ENCODE assay signal across 10 cellular contexts in the genomic region with DNA sequence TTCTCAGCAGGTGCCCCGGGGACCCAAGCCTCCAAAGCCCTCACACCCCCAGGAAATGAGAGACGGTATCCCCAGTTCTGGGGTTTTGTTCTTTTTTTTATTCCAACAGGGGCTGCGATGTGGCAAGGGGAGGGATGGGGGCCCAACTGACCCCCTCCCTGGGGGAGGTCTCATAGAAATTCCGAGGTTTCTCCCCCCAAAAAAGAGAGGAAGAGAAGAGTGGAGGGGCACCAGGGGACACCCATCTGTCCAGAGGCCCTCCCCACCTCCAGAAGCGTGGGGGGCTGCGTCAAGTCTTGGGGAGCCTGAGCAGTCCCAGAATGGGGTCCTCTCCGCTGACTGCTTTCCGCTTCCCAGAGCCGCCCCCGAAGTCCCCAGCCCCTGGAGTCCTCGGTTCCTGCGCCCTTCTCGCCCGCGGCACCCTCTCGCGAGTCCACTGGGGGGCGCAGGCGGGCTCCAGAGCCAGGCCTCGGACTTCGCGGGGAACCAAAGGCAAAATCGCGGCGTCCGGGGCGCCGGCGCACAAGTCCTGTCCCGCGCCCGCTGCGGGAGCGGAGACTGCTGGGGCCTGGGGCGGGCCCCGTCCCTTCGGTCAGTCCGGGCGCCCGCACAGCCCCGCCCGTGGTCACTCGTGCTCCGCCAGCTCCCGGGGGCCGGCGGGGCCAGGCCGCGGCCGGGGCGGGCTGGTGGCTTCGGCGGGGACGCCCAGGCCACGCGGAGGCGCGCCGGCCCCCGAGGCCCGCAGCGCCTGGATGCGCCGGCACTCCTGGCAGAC. TPM values are rescaled to one million over a fixed set of nuclear protein-coding genes. Genes with fewer than 3 reads are reported as not detected.
A peak's percentile ranks its signal among the peaks of the same experiment; 100 is the strongest.
DNase-seq lines count a peak whose midpoint lies in the region; ATAC-seq and TF ChIP-seq lines count a peak whose summit lies in the region.
"Had no signal": no experiment of that assay in that cellular context is flagged by ENCODE, and none has a peak within 500 bp of the region (broad histone marks: within the 10 kb centered on the region; RNA-seq: fewer than 3 reads in every experiment).

No MANE protein-coding gene starts in this region.

- no peaks in the 10 kb centered on the region for H3K36me3 Mint-ChIP-seq in MCF 10A (ENCODE audit: insufficient read depth, unreplicated experiment)
- H3K36me3 Mint-ChIP-seq in activated naive CD4-positive, alpha-beta T cell treated with anti-CD3 and anti-CD28 coated beads, Interleukin-2, amount 10 ng/mL, durations not matched to agents 7 days and 5 days: no peaks in the 10 kb centered on the region

- DNase-seq in MCF 10A (ENCODE audit: unreplicated experiment) (peak; percentile 23), breast epithelium (ENCODE audit: low spot score in 2 of 2) (no peak), NCI-H460 (ENCODE audit: extremely low read depth, low read depth) (peak; percentile 29), hepatic stellate cell (ENCODE audit: low spot score) (peak; percentile 71)
- DNase-seq in activated naive CD4-positive, alpha-beta T cell treated with anti-CD3 and anti-CD28 coated beads, Interleukin-2, amount 10 ng/mL, durations not matched to agents 7 days and 5 days: peak; percentile 60
- DNase-seq in stimulated activated CD8-positive, alpha-beta memory T cell treated with anti-CD3 and anti-CD28 coated beads, Interleukin-4, amount 100 ng/mL, for 24 hours (ENCODE audit: low read depth): peak; percentile 26

- no peaks in the 10 kb centered on the region for H3K9me3 ChIP-seq in breast epithelium

- TF ChIP-seq POLR2A in breast epithelium (IDR thresholded peaks at IDR 0.05): no peak

- no peaks in the 10 kb centered on the region for H3K4me1 ChIP-seq in breast epithelium

- H3K4me1 Mint-ChIP-seq in MCF 10A (ENCODE audit: insufficient read depth, unreplicated experiment): peaks cover 6% of the 10 kb centered on the region
- H3K4me1 Mint-ChIP-seq in activated naive CD4-positive, alpha-beta T cell treated with anti-CD3 and anti-CD28 coated beads, Interleukin-2, amount 10 ng/mL, durations not matched to agents 7 days and 5 days: peaks cover 29% of the 10 kb centered on the region

- intact Hi-C loops in MCF 10A (cut with micrococcal nuclease): loop anchor here (5.0 kb wide), 1 partner anchor 34 kb away; no protein-coding TSS in a partner anchor
- intact Hi-C loops in breast epithelium (cut with DNase I; ENCODE audit: low total_unique reads): no loop called here

- H3K36me3 ChIP-seq in breast epithelium: no peaks in the 10 kb centered on the region

- H3K4me3 Mint-ChIP-seq in MCF 10A (ENCODE audit: unreplicated experiment): no peak overlapping the region
- no peak overlapping the region for H3K4me3 Mint-ChIP-seq in activated naive CD4-positive, alpha-beta T cell treated with anti-CD3 and anti-CD28 coated beads, Interleukin-2, amount 10 ng/mL, durations not matched to agents 7 days and 5 days

- no TSS peak for BruUV-seq in MCF 10A (replicated peaks; lab: Mats Ljungman, UMichigan)

- CTCF ChIA-PET in MCF 10A (lab: Yijun Ruan, JAX): interaction anchor here (0.6 to 1.1 kb wide), 3 partner anchors 11 to 200 kb away, joined by 3 to 5 read pairs (median 3); no protein-coding TSS in a partner anchor
- CTCF ChIA-PET in activated naive CD4-positive, alpha-beta T cell treated with anti-CD3 and anti-CD28 coated beads, Interleukin-2, amount 10 ng/mL, durations not matched to agents 7 days and 5 days (lab: Charles Lee): interaction anchor here (2.9 kb wide), 1 partner anchor 36 kb away, joined by 9 read pairs; no protein-coding TSS in a partner anchor

- POLR2A ChIA-PET in MCF 10A (lab: Yijun Ruan, JAX): no interaction called here

- TF ChIP-seq CTCF in MCF 10A (IDR thresholded peaks at IDR 0.05; ENCODE audit: unreplicated experiment): peak; percentile 59
- TF ChIP-seq CTCF in breast epithelium (IDR thresholded peaks at IDR 0.05): peak in 1 of 3 donors; percentile 23

- no peak overlapping the region for H3K27ac ChIP-seq in breast epithelium

- H3K27me3 ChIP-seq in breast epithelium: peaks cover 7 to 91% of the 10 kb centered on the region in 2 donors

- no peaks in the 10 kb centered on the region for H3K9me3 Mint-ChIP-seq in MCF 10A (ENCODE audit: unreplicated experiment)
- H3K9me3 Mint-ChIP-seq in activated naive CD4-positive, alpha-beta T cell treated with anti-CD3 and anti-CD28 coated beads, Interleukin-2, amount 10 ng/mL, durations not matched to agents 7 days and 5 days: no peaks in the 10 kb centered on the region
- H3K9me3 Mint-ChIP-seq: central memory CD8-positive, alpha-beta T cell; stimulated activated naive CD8-positive, alpha-beta T cell treated with anti-CD3 and anti-CD28 coated beads, Interleukin-15, Interleukin-2, amounts not matched to agents 100 ng/mL and 50 ng/mL, for 24 hours had no signal

- H3K27ac Mint-ChIP-seq in MCF 10A (ENCODE audit: low read depth, unreplicated experiment): no peak overlapping the region
- no peak overlapping the region for H3K27ac Mint-ChIP-seq in activated naive CD4-positive, alpha-beta T cell treated with anti-CD3 and anti-CD28 coated beads, Interleukin-2, amount 10 ng/mL, durations not matched to agents 7 days and 5 days
- H3K27ac Mint-ChIP-seq: stimulated activated naive CD8-positive, alpha-beta T cell treated with anti-CD3 and anti-CD28 coated beads, Interleukin-15, Interleukin-2, amounts not matched to agents 100 ng/mL and 50 ng/mL, for 24 hours had no signal

- ATAC-seq in HG02623 (IDR thresholded peaks at IDR 0.05; ENCODE audit: unreplicated experiment): no peak
- no peak for ATAC-seq in GM18873 (IDR thresholded peaks at IDR 0.05; ENCODE audit: low FRiP score, unreplicated experiment)

- peak overlapping the region in 1 of 3 donors; percentile 51 for H3K4me3 ChIP-seq in breast epithelium

- H3K27me3 Mint-ChIP-seq in MCF 10A (ENCODE audit: insufficient read depth, unreplicated experiment): peaks cover 89% of the 10 kb centered on the region
- H3K27me3 Mint-ChIP-seq in activated naive CD4-positive, alpha-beta T cell treated with anti-CD3 and anti-CD28 coated beads, Interleukin-2, amount 10 ng/mL, durations not matched to agents 7 days and 5 days: peaks cover 90% of the 10 kb centered on the region

RNA-seq across cellular contexts. Expression of gene ATP1A3, which starts 4.4 kb away (rescaled TPM):
- total RNA-seq in MCF 10A (2022) (not detected in 2 replicates), breast epithelium (not detected)
- 0.52 TPM in 1 of 2 replicates, not detected in the other for total RNA-seq in NCI-H460 (2014; rRNA removed; shearing (Covaris generic))
- polyA plus RNA-seq in NCI-H460 (2014; cell fraction: nucleus; rRNA removed): 0.29 and 0.58 TPM in 2 replicates

RNA-seq across cellular contexts. Expression of gene RABAC1, which starts 39.3 kb away (rescaled TPM):
- 75.4 and 104 TPM in 2 replicates for total RNA-seq in MCF 10A (2022)
- total RNA-seq in breast epithelium: 100 to 1,000 TPM; 150 to 190 (median 153) TPM
- 30.4 and 36.0 TPM in 2 replicates for total RNA-seq in NCI-H460 (2014; rRNA removed; shearing (Covaris generic))
- polyA plus RNA-seq in NCI-H460 (2014; cell fraction: nucleus; rRNA removed): 85.0 and 92.3 TPM in 2 replicates

Comparison
In these comparisons a context has a peak if more than half of its experiments do, and no peak if none do; other contexts are left out.
1. DNase-seq: peak in MCF 10A (single experiment), NCI-H460 (single experiment), activated naive CD4-positive, alpha-beta T cell treated with anti-CD3 and anti-CD28 coated beads, Interleukin-2, amount 10 ng/mL, durations not matched to agents 7 days and 5 days (single experiment), hepatic stellate cell (single experiment) and stimulated activated CD8-positive, alpha-beta memory T cell treated with anti-CD3 and anti-CD28 coated beads, Interleukin-4, amount 100 ng/mL, for 24 hours (single experiment); none in breast epithelium (0 of 2).